11 cellular contexts compared by ENCODE assay signal in genomic region chr16:2157480-2158261, GRCh38. TPM values are rescaled to one million over a fixed set of nuclear protein-coding genes. Genes with fewer than 3 reads are reported as not detected.
DNase-seq lines count a peak whose midpoint lies in the region; ATAC-seq, FAIRE-seq and TF ChIP-seq lines count a peak whose summit lies in the region.
"Had no signal": no experiment of that assay in that cellular context is flagged by ENCODE, and none has a peak within 500 bp of the region (broad histone marks: within the 10 kb centered on the region; RNA-seq: fewer than 3 reads in every experiment).

No MANE protein-coding gene starts in this region.

- peaks cover 77% of the 10 kb centered on the region for H3K79me2 ChIP-seq in keratinocyte (ENCODE audit: control insufficient read depth, insufficient read depth, low read length)

- peaks cover 16 to 22% of the 10 kb centered on the region in 2 experiments for H3K36me3 ChIP-seq in keratinocyte (ENCODE audit: control insufficient read depth in 2 of 2, extremely low read depth in 1 of 2, insufficient read depth in 2 of 2, low read length in 2 of 2)
- peaks cover 0 to 4% (median 0%) of the 10 kb centered on the region in 4 donors for H3K36me3 ChIP-seq in stomach

- no peaks in the 10 kb centered on the region for H3K27me3 Mint-ChIP-seq in T-helper 1 cell treated with Interleukin-12 subunit alpha and Interleukin-12 subunit beta and Interleukin-4 antibody, amounts not matched to agents 30 μg/mL and 1 μg/mL, for 36 hours (ENCODE audit: low read depth)

- peak overlapping the region; percentile 93 for H3K4me2 ChIP-seq in keratinocyte (ENCODE audit: control insufficient read depth, extremely low read depth, insufficient read depth, low read depth, low read length)

- H3K9me1 ChIP-seq in keratinocyte (ENCODE audit: control insufficient read depth, extremely low read depth, insufficient read depth, low read length) = peaks cover 6% of the 10 kb centered on the region

- H3K4me1 ChIP-seq in keratinocyte (ENCODE audit: control insufficient read depth, extremely low read depth, insufficient read depth, low read length) (peaks cover 57% of the 10 kb centered on the region), stomach (peaks cover 75 to 92% (median 90%) of the 10 kb centered on the region in 4 donors)

- WGBS in stomach, 5 donors = 34 to 57% (median 47%) methylated on average over 20 to 27 of the region's 27 CpGs

- dilution Hi-C loops in keratinocyte (cut with MboI; ENCODE audit: extremely low pct_ligation_motif_present, low sequenced_read_pairs) = no loop called here

- H3K4me3 ChIP-seq in keratinocyte (ENCODE audit: control insufficient read depth in 2 of 3, extremely low read depth in 1 of 3, insufficient read depth in 2 of 3, low read depth in 1 of 3, low read length in 3 of 3) (no peak overlapping the region), stomach (peak overlapping the region in 3 of 4 donors; percentile 66 to 90 (median 87))

- H3K27ac ChIP-seq in keratinocyte (ENCODE audit: control insufficient read depth, insufficient read depth, low read length) = no peak overlapping the region
- peak overlapping the region; percentile 72 to 97 (median 89) for H3K27ac ChIP-seq in stomach
- H3K27ac ChIP-seq: epithelial cell of prostate had no signal

- H2AFZ ChIP-seq in keratinocyte (ENCODE audit: control insufficient read depth, low read length) = no peak overlapping the region

- DNase-seq in T-helper 1 cell (no peak), keratinocyte (ENCODE audit: low read depth, low spot score) (no peak), stomach (peak; percentile 59), cerebellum (ENCODE audit: low spot score) (no peak)
- DNase-seq in activated naive CD4-positive, alpha-beta T cell treated with anti-CD3 and anti-CD28 coated beads, Interleukin-2, amount 50 U/mL, for 72 hours (ENCODE audit: low spot score in 2 of 2) = no peak

- ATAC-seq in activated naive CD4-positive, alpha-beta T cell treated with anti-CD3 and anti-CD28 coated beads, Interleukin-2, amount 50 U/mL, for 72 hours = no peak
- ATAC-seq in GM18517 (IDR thresholded peaks at IDR 0.05; ENCODE audit: unreplicated experiment) = no peak
- ATAC-seq in HG02973 (IDR thresholded peaks at IDR 0.05; ENCODE audit: unreplicated experiment) = no peak
- ATAC-seq: right cardiac atrium had no signal

- no peaks in the 10 kb centered on the region for H3K9me3 Mint-ChIP-seq in T-helper 1 cell treated with Interleukin-12 subunit alpha and Interleukin-12 subunit beta and Interleukin-4 antibody, amounts not matched to agents 30 μg/mL and 1 μg/mL, for 36 hours
- no peaks in the 10 kb centered on the region for H3K9me3 Mint-ChIP-seq in activated naive CD4-positive, alpha-beta T cell treated with anti-CD3 and anti-CD28 coated beads, Interleukin-2, amount 50 U/mL, for 72 hours

- H3K27ac Mint-ChIP-seq in T-helper 1 cell treated with Interleukin-12 subunit alpha and Interleukin-12 subunit beta and Interleukin-4 antibody, amounts not matched to agents 30 μg/mL and 1 μg/mL, for 36 hours = peak overlapping the region; percentile 15
- H3K27ac Mint-ChIP-seq in activated naive CD4-positive, alpha-beta T cell treated with anti-CD3 and anti-CD28 coated beads, Interleukin-2, amount 50 U/mL, for 72 hours = peak overlapping the region; percentile 79 to 98

- no peak for TF ChIP-seq POLR2A in stomach (IDR thresholded peaks at IDR 0.05)

- peaks cover 25% of the 10 kb centered on the region for H3K36me3 Mint-ChIP-seq in T-helper 1 cell treated with Interleukin-12 subunit alpha and Interleukin-12 subunit beta and Interleukin-4 antibody, amounts not matched to agents 30 μg/mL and 1 μg/mL, for 36 hours (ENCODE audit: low read depth)
- peaks cover 31 to 33% of the 10 kb centered on the region in 2 donors for H3K36me3 Mint-ChIP-seq in activated naive CD4-positive, alpha-beta T cell treated with anti-CD3 and anti-CD28 coated beads, Interleukin-2, amount 50 U/mL, for 72 hours

- H3K9me3 ChIP-seq in keratinocyte (ENCODE audit: control insufficient read depth, low read depth, low read length) (no peaks in the 10 kb centered on the region), stomach (no peaks in the 10 kb centered on the region)

- no peak overlapping the region for H3K9ac ChIP-seq in keratinocyte (ENCODE audit: control insufficient read depth, extremely low read depth, insufficient read depth, low read length)

- peaks cover 28% of the 10 kb centered on the region for H3K4me1 Mint-ChIP-seq in T-helper 1 cell treated with Interleukin-12 subunit alpha and Interleukin-12 subunit beta and Interleukin-4 antibody, amounts not matched to agents 30 μg/mL and 1 μg/mL, for 36 hours (ENCODE audit: low read depth)

- peaks cover 40% of the 10 kb centered on the region for H4K20me1 ChIP-seq in keratinocyte (ENCODE audit: control insufficient read depth, extremely low read depth, insufficient read depth, low read length)

- H3K4me3 Mint-ChIP-seq in T-helper 1 cell treated with Interleukin-12 subunit alpha and Interleukin-12 subunit beta and Interleukin-4 antibody, amounts not matched to agents 30 μg/mL and 1 μg/mL, for 36 hours = peak overlapping the region; percentile 99

- TF ChIP-seq CTCF in keratinocyte (optimal IDR thresholded peaks at IDR 0.05 in 1 of 3, IDR thresholded peaks at IDR 0.05 in 1 of 3, conservative IDR thresholded peaks at IDR 0.05 in 1 of 3; ENCODE audit: extremely low read depth in 1 of 3, insufficient read depth in 2 of 3, low read length in 3 of 3) = no peak
- no peak for TF ChIP-seq CTCF in stomach (IDR thresholded peaks at IDR 0.05)

- TF ChIP-seq EP300 in stomach (IDR thresholded peaks at IDR 0.05) = no peak

- no peak for FAIRE-seq in keratinocyte (lab: Jason Lieb, UNC)
- FAIRE-seq: TTC549 had no signal

- H3K27me3 ChIP-seq in keratinocyte (ENCODE audit: control insufficient read depth, extremely low read depth, insufficient read depth, low read length) (no peaks in the 10 kb centered on the region), stomach (no peaks in the 10 kb centered on the region)

- intact Hi-C loops in stomach (cut with DNase I; ENCODE audit: low total_unique reads) = no loop called here

RNA-seq across cellular contexts. Expression of gene TRAF7, which starts 2.1 kb away (rescaled TPM):
- total RNA-seq in activated naive CD4-positive, alpha-beta T cell treated with anti-CD3 and anti-CD28 coated beads, Interleukin-2, amount 50 U/mL, for 72 hours = 10 to 100 TPM; 67.7 to 92.0 TPM
- polyA plus RNA-seq in keratinocyte (38.4 to 52.1 TPM (median 45.9 TPM) in 3 replicates), stomach (10 to 100 TPM; 27.1 to 39.5 (median 37.3) TPM)
- 28.3 TPM for polyA plus RNA-seq in keratinocyte (2011; ENCODE audit: low read depth)
- polyA plus RNA-seq in keratinocyte (2011; cell fraction: cytosol; rRNA removed) = 37.3 and 68.2 TPM in 2 replicates
- 51.7 and 65.5 TPM in 2 replicates for polyA plus RNA-seq in keratinocyte (2011; cell fraction: nucleus; rRNA removed)
- polyA plus RNA-seq in keratinocyte (2012; ENCODE audit: low replicate concordance) = 41.9 and 72.5 TPM in 2 replicates
- 54.2 to 122 TPM (median 60.8 TPM) in 3 replicates for polyA minus RNA-seq in keratinocyte
- 96.1 TPM for polyA minus RNA-seq in keratinocyte (2011; cell fraction: cytosol; rRNA and poly(A)+ RNA removed)
- polyA minus RNA-seq in keratinocyte (2011; cell fraction: nucleus; rRNA and poly(A)+ RNA removed) = 35.2 and 37.6 TPM in 2 replicates
- total RNA-seq in stomach (100 to 1,000 TPM in 1 of 5 donors, 10 to 100 TPM in 4; 20.9 to 204 (median 58.9) TPM), cerebellum (23.7 TPM)

RNA-seq across cellular contexts. Expression of gene RAB26, which starts 9.2 kb away (rescaled TPM):
- total RNA-seq in activated naive CD4-positive, alpha-beta T cell treated with anti-CD3 and anti-CD28 coated beads, Interleukin-2, amount 50 U/mL, for 72 hours = under 1 TPM in 1 of 2 donors, not detected in 1; 0.80 TPM
- 0.44 to 0.91 TPM (median 0.58 TPM) in 3 replicates for polyA plus RNA-seq in keratinocyte
- not detected for polyA plus RNA-seq in keratinocyte (2011; ENCODE audit: low read depth)
- polyA plus RNA-seq in keratinocyte (2011; cell fraction: cytosol; rRNA removed) = 0.21 and 0.70 TPM in 2 replicates
- 1.0 and 2.2 TPM in 2 replicates for polyA plus RNA-seq in keratinocyte (2011; cell fraction: nucleus; rRNA removed)
- 0.83 and 1.5 TPM in 2 replicates for polyA plus RNA-seq in keratinocyte (2012; ENCODE audit: low replicate concordance)
- 0.23 to 0.77 TPM in 2 of 3 replicates, not detected in the other for polyA minus RNA-seq in keratinocyte
- polyA minus RNA-seq in keratinocyte (2011; cell fraction: cytosol; rRNA and poly(A)+ RNA removed) = not detected
- polyA minus RNA-seq in keratinocyte (2011; cell fraction: nucleus; rRNA and poly(A)+ RNA removed) = 0.74 and 1.2 TPM in 2 replicates
- total RNA-seq in stomach = 100 to 1,000 TPM in 1 of 5 donors, 10 to 100 TPM in 1, not detected in 3; 27.2 to 114 TPM
- polyA plus RNA-seq in stomach = 10 to 100 TPM; 15.1 to 63.4 (median 20.3) TPM
- 11.4 TPM for total RNA-seq in cerebellum

RNA-seq across cellular contexts. Expression of gene PKD1, which starts 22.0 kb away (rescaled TPM):
- total RNA-seq in activated naive CD4-positive, alpha-beta T cell treated with anti-CD3 and anti-CD28 coated beads, Interleukin-2, amount 50 U/mL, for 72 hours = 10 to 100 TPM; 77.0 to 87.6 TPM
- polyA plus RNA-seq in keratinocyte = 10.6 to 22.9 TPM (median 16.4 TPM) in 3 replicates
- 11.0 TPM for polyA plus RNA-seq in keratinocyte (2011; ENCODE audit: low read depth)
- polyA plus RNA-seq in keratinocyte (2011; cell fraction: cytosol; rRNA removed) = 3.8 and 11.5 TPM in 2 replicates
- polyA plus RNA-seq in keratinocyte (2011; cell fraction: nucleus; rRNA removed) = 104 and 139 TPM in 2 replicates
- polyA plus RNA-seq in keratinocyte (2012; ENCODE audit: low replicate concordance) = 19.6 and 30.4 TPM in 2 replicates
- polyA minus RNA-seq in keratinocyte = 39.6 to 62.5 TPM (median 40.9 TPM) in 3 replicates
- 57.4 TPM for polyA minus RNA-seq in keratinocyte (2011; cell fraction: cytosol; rRNA and poly(A)+ RNA removed)
- polyA minus RNA-seq in keratinocyte (2011; cell fraction: nucleus; rRNA and poly(A)+ RNA removed) = 139 and 161 TPM in 2 replicates
- 100 to 1,000 TPM in 3 of 5 donors, 10 to 100 TPM in 2; 88.5 to 776 (median 459) TPM for total RNA-seq in stomach
- 10 to 100 TPM; 10.4 to 58.9 (median 22.7) TPM for polyA plus RNA-seq in stomach
- 120 TPM for total RNA-seq in cerebellum

RNA-seq across cellular contexts. Expression of gene CASKIN1, which starts 38.7 kb away (rescaled TPM):
- 10 to 100 TPM in 1 of 2 donors, under 1 TPM in 1; 0.77 to 11.3 TPM for total RNA-seq in activated naive CD4-positive, alpha-beta T cell treated with anti-CD3 and anti-CD28 coated beads, Interleukin-2, amount 50 U/mL, for 72 hours
- polyA plus RNA-seq in keratinocyte (0.01 to 0.45 TPM (median 0.04 TPM) in 3 replicates), stomach (under 1 TPM; 0.15 to 0.55 (median 0.19) TPM)
- 0.07 TPM for polyA plus RNA-seq in keratinocyte (2011; ENCODE audit: low read depth)
- polyA plus RNA-seq in keratinocyte (2011; cell fraction: cytosol; rRNA removed) = 0.01 and 0.12 TPM in 2 replicates
- polyA plus RNA-seq in keratinocyte (2011; cell fraction: nucleus; rRNA removed) = 0.08 and 0.27 TPM in 2 replicates
- polyA plus RNA-seq in keratinocyte (2012; ENCODE audit: low replicate concordance) = 0.02 and 0.78 TPM in 2 replicates
- 0.03 to 0.07 TPM in 2 of 3 replicates, not detected in the other for polyA minus RNA-seq in keratinocyte
- polyA minus RNA-seq in keratinocyte (2011; cell fraction: cytosol; rRNA and poly(A)+ RNA removed) = not detected
- polyA minus RNA-seq in keratinocyte (2011; cell fraction: nucleus; rRNA and poly(A)+ RNA removed) = 0.11 TPM in 1 of 2 replicates, not detected in the other
- total RNA-seq in stomach (under 1 TPM in 1 of 5 donors, not detected in 4; 0.73 TPM), cerebellum (19.0 TPM)

RNA-seq across cellular contexts. Expression of gene MLST8, which starts 47.6 kb away (rescaled TPM):
- total RNA-seq in activated naive CD4-positive, alpha-beta T cell treated with anti-CD3 and anti-CD28 coated beads, Interleukin-2, amount 50 U/mL, for 72 hours = 10 to 100 TPM; 49.5 to 52.2 TPM
- polyA plus RNA-seq in keratinocyte = 35.7 to 68.9 TPM (median 54.7 TPM) in 3 replicates
- polyA plus RNA-seq in keratinocyte (2011; ENCODE audit: low read depth) = 66.9 TPM
- 43.6 and 90.2 TPM in 2 replicates for polyA plus RNA-seq in keratinocyte (2011; cell fraction: cytosol; rRNA removed)
- 36.0 and 46.8 TPM in 2 replicates for polyA plus RNA-seq in keratinocyte (2011; cell fraction: nucleus; rRNA removed)
- polyA plus RNA-seq in keratinocyte (2012; ENCODE audit: low replicate concordance) = 29.2 and 45.0 TPM in 2 replicates
- polyA minus RNA-seq in keratinocyte = 36.3 to 85.2 TPM (median 44.4 TPM) in 3 replicates
- polyA minus RNA-seq in keratinocyte (2011; cell fraction: cytosol; rRNA and poly(A)+ RNA removed) = 59.9 TPM
- 15.7 and 17.8 TPM in 2 replicates for polyA minus RNA-seq in keratinocyte (2011; cell fraction: nucleus; rRNA and poly(A)+ RNA removed)
- 100 to 1,000 TPM in 1 of 5 donors, 10 to 100 TPM in 3, 1 to 10 TPM in 1; 7.5 to 235 (median 56.2) TPM for total RNA-seq in stomach
- 10 to 100 TPM; 46.8 to 68.1 (median 55.3) TPM for polyA plus RNA-seq in stomach
- 8.9 TPM for total RNA-seq in cerebellum

Comparison
In these comparisons a context has a peak if more than half of its experiments do, and no peak if none do; other contexts are left out.
1. H3K4me3 ChIP-seq: peak in stomach (3 of 4); none in keratinocyte (0 of 3).